In genomic region chr21:32366191-32366590, GRCh38 we compare ENCODE assay signal across 14 cellular contexts. TPM values are rescaled to one million over a fixed set of nuclear protein-coding genes. Genes with fewer than 3 reads are reported as not detected.
DNase-seq lines count a peak whose midpoint lies in the region; ATAC-seq and TF ChIP-seq lines count a peak whose summit lies in the region.
"Had no signal": no experiment of that assay in that cellular context is flagged by ENCODE, and none has a peak within 500 bp of the region (broad histone marks: within the 10 kb centered on the region; RNA-seq: fewer than 3 reads in every experiment).

No MANE protein-coding gene starts in this region.

- H3K27ac ChIP-seq in dorsolateral prefrontal cortex (peak overlapping the region in 33 of 59 donors; percentile 3 to 89 (median 58)), gastrocnemius medialis (peak overlapping the region; percentile 23 to 65 (median 52))
- H3K27ac ChIP-seq: 22Rv1 had no signal

- H3K36me3 ChIP-seq in gastrocnemius medialis = peaks cover 0 to 86% of the 10 kb centered on the region in 2 donors

- no peak for TF ChIP-seq POLR2A in gastrocnemius medialis (IDR thresholded peaks at IDR 0.05)

- peak; percentile 22 for DNase-seq in activated CD8-positive, alpha-beta memory T cell treated with anti-CD3 and anti-CD28 coated beads, Interleukin-2, amount 50 U/mL, for 48 hours
- DNase-seq in activated CD8-positive, alpha-beta memory T cell treated with anti-CD3 and anti-CD28 coated beads, Interleukin-2, amount 10 ng/mL, durations not matched to agents 7 days and 5 days = no peak
- DNase-seq in NCI-H526 treated with DMSO at 0.1 percent for 48 hours (lab: John Stamatoyannopoulos, UW) (peak; percentile 62), dorsolateral prefrontal cortex (peak in 1 of 10 donors; percentile 35), gastrocnemius medialis (no peak), SW480 (ENCODE audit: low spot score) (no peak), COLO829 (ENCODE audit: low spot score) (no peak), Ammon's horn (ENCODE audit: low spot score) (no peak)
- DNase-seq: CD8-positive, alpha-beta memory T cell; DMS53; H7 had no signal

- no peak for ATAC-seq in activated CD8-positive, alpha-beta memory T cell treated with anti-CD3 and anti-CD28 coated beads, Interleukin-2, amount 10 ng/mL, durations not matched to agents 7 days and 5 days
- no peak for ATAC-seq in gastrocnemius medialis
- ATAC-seq: GM23338 had no signal

- TF ChIP-seq CTCF in dorsolateral prefrontal cortex (IDR thresholded peaks at IDR 0.05 in 54 of 56, conservative IDR thresholded peaks at IDR 0.05 in 2 of 56; ENCODE audit: low read depth in 1 of 56, partially characterized antibody in 56 of 56) = no peak
- TF ChIP-seq CTCF in gastrocnemius medialis (IDR thresholded peaks at IDR 0.05 in 4 of 5, conservative IDR thresholded peaks at IDR 0.05 in 1 of 5) = no peak

- no peaks in the 10 kb centered on the region for H3K9me3 ChIP-seq in gastrocnemius medialis
- H3K9me3 ChIP-seq: BLaER1 had no signal

- peaks cover 0 to 2% of the 10 kb centered on the region in 2 donors for H3K4me1 ChIP-seq in gastrocnemius medialis

- peaks cover 4% of the 10 kb centered on the region for H3K4me1 Mint-ChIP-seq in activated CD8-positive, alpha-beta memory T cell treated with anti-CD3 and anti-CD28 coated beads, Interleukin-2, amount 10 ng/mL, durations not matched to agents 7 days and 5 days
- H3K4me1 Mint-ChIP-seq: CD8-positive, alpha-beta memory T cell; GM23338 had no signal

- H3K27ac Mint-ChIP-seq in activated CD8-positive, alpha-beta memory T cell treated with anti-CD3 and anti-CD28 coated beads, Interleukin-2, amount 10 ng/mL, durations not matched to agents 7 days and 5 days = no peak overlapping the region

- H3K4me3 ChIP-seq in dorsolateral prefrontal cortex (no peak overlapping the region), gastrocnemius medialis (no peak overlapping the region)
- H3K4me3 ChIP-seq: BLaER1, GM23338 had no signal

- no peak overlapping the region for H3K4me3 Mint-ChIP-seq in activated CD8-positive, alpha-beta memory T cell treated with anti-CD3 and anti-CD28 coated beads, Interleukin-2, amount 10 ng/mL, durations not matched to agents 7 days and 5 days
- H3K4me3 Mint-ChIP-seq: CD8-positive, alpha-beta memory T cell; GM23338 had no signal

- H3K27me3 Mint-ChIP-seq in activated CD8-positive, alpha-beta memory T cell treated with anti-CD3 and anti-CD28 coated beads, Interleukin-2, amount 10 ng/mL, durations not matched to agents 7 days and 5 days = no peaks in the 10 kb centered on the region
- H3K27me3 Mint-ChIP-seq: CD8-positive, alpha-beta memory T cell had no signal

- in situ Hi-C loops in gastrocnemius medialis (cut with MboI; ENCODE audit: low sequenced_read_pairs in 4 of 4) = no loop called here

- H3K36me3 Mint-ChIP-seq in activated CD8-positive, alpha-beta memory T cell treated with anti-CD3 and anti-CD28 coated beads, Interleukin-2, amount 10 ng/mL, durations not matched to agents 7 days and 5 days = peaks cover 45% of the 10 kb centered on the region

- H3K27me3 ChIP-seq in dorsolateral prefrontal cortex (no peaks in the 10 kb centered on the region), gastrocnemius medialis (no peaks in the 10 kb centered on the region)
- H3K27me3 ChIP-seq: BLaER1 had no signal

- no peaks in the 10 kb centered on the region for H3K9me3 Mint-ChIP-seq in activated CD8-positive, alpha-beta memory T cell treated with anti-CD3 and anti-CD28 coated beads, Interleukin-2, amount 10 ng/mL, durations not matched to agents 7 days and 5 days (ENCODE audit: low read depth)
- H3K9me3 Mint-ChIP-seq: CD8-positive, alpha-beta memory T cell; GM23338 had no signal

- intact Hi-C loops in dorsolateral prefrontal cortex (cut with DNase I) (no loop called here), gastrocnemius medialis (cut with DNase I; ENCODE audit: low total_unique reads) (no loop called here)

- CTCF ChIA-PET in activated CD8-positive, alpha-beta memory T cell treated with anti-CD3 and anti-CD28 coated beads, Interleukin-2, amount 10 ng/mL, durations not matched to agents 7 days and 5 days (lab: Charles Lee) = no interaction called here

RNA-seq across cellular contexts. Expression of gene URB1, which starts 26.6 kb away (rescaled TPM):
- total RNA-seq in activated CD8-positive, alpha-beta memory T cell treated with anti-CD3 and anti-CD28 coated beads, Interleukin-2, amount 10 ng/mL, durations not matched to agents 7 days and 5 days = 10 to 100 TPM; 17.5 to 28.3 TPM
- total RNA-seq in dorsolateral prefrontal cortex (10 to 100 TPM; 16.2 to 31.0 (median 22.1) TPM), gastrocnemius medialis (10 to 100 TPM; 13.7 to 17.7 (median 15.2) TPM)

RNA-seq across cellular contexts. Expression of gene EVA1C, which starts 46.3 kb away (rescaled TPM):
- 1 to 10 TPM; 4.5 to 7.6 TPM for total RNA-seq in activated CD8-positive, alpha-beta memory T cell treated with anti-CD3 and anti-CD28 coated beads, Interleukin-2, amount 10 ng/mL, durations not matched to agents 7 days and 5 days
- total RNA-seq in dorsolateral prefrontal cortex = 10 to 100 TPM; 15.9 to 52.5 (median 27.2) TPM
- 10 to 100 TPM in 2 of 4 donors, 1 to 10 TPM in 2; 9.2 to 15.8 (median 12.1) TPM for total RNA-seq in gastrocnemius medialis

Comparison
In these comparisons a context has a peak if more than half of its experiments do, and no peak if none do; other contexts are left out.
1. DNase-seq: peak in activated CD8-positive, alpha-beta memory T cell treated with anti-CD3 and anti-CD28 coated beads, Interleukin-2, amount 50 U/mL, for 48 hours (single experiment) and NCI-H526 treated with DMSO at 0.1 percent for 48 hours (single experiment); none in activated CD8-positive, alpha-beta memory T cell treated with anti-CD3 and anti-CD28 coated beads, Interleukin-2, amount 10 ng/mL, durations not matched to agents 7 days and 5 days (single experiment), gastrocnemius medialis (0 of 2), SW480 (single experiment), COLO829 (single experiment) and Ammon's horn (single experiment).